25 cellular contexts compared by ENCODE assay signal in genomic region chr20:10893331-10893730, GRCh38.
"Had no signal": no experiment of that assay in that cellular context is flagged by ENCODE, and none has a peak within 500 bp of the region (broad histone marks: within the 10 kb centered on the region; RNA-seq: fewer than 3 reads in every experiment).

No MANE protein-coding gene starts in this region.

- H3K4me3 ChIP-seq: MG63, PC-9, Peyer's patch, SJCRH30 had no signal

- H3K4me2 ChIP-seq: PC-9 had no signal

- H3K4me1 ChIP-seq: Peyer's patch, SJCRH30 had no signal

- ATAC-seq: SK-N-SH treated with all-trans-retinoic acid at 6 μM for 48 hours had no signal

- H3K27ac ChIP-seq: PC-9, Peyer's patch, SJCRH30 had no signal

- DNase-seq: Karpas-422; KBM-7; MG63; NCI-H1092; NCI-H1105 treated with DMSO at 0.1 percent for 48 hours; NCI-H1417 treated with DMSO at 0.1 percent for 48 hours; NCI-H146; NCI-H1694 treated with DMSO at 0.1 percent for 48 hours; NCI-H2029; NCI-H2081 treated with DMSO at 0.1 percent for 48 hours; NCI-H2171; NCI-H226; NCI-H446; NCI-H510A; NCI-H524 treated with DMSO at 0.1 percent for 48 hours; NCI-H69; NCI-H774; NK-92 treated with Interleukin-12 subunit alpha and Interleukin-12 subunit beta, amount 100 ng/mL, for 24 hours; OCI-M1; PC-9; Peyer's patch; RPMI8226; SHP77 treated with DMSO at 0.1 percent for 48 hours; SJCRH30 had no signal

- H3K36me3 ChIP-seq: MG63, Peyer's patch, SJCRH30 had no signal

- H3K27me3 ChIP-seq: MG63, Peyer's patch, SJCRH30 had no signal

- H3K9me3 ChIP-seq: MG63, Peyer's patch, SJCRH30 had no signal
